14 cellular contexts compared by ENCODE assay signal in genomic region chr2:86675611-86676015, GRCh38. TPM values are rescaled to one million over a fixed set of nuclear protein-coding genes. Genes with fewer than 3 reads are reported as not detected.
DNase-seq lines count a peak whose midpoint lies in the region; TF ChIP-seq lines count a peak whose summit lies in the region.
"Had no signal": no experiment of that assay in that cellular context is flagged by ENCODE, and none has a peak within 500 bp of the region (broad histone marks: within the 10 kb centered on the region; RNA-seq: fewer than 3 reads in every experiment).

No MANE protein-coding gene starts in this region.

- no peaks in the 10 kb centered on the region for H4K20me1 ChIP-seq in OCI-LY1 (ENCODE audit: insufficient read depth, low read length)

- H3K9me2 ChIP-seq in OCI-LY1 (ENCODE audit: low read depth, low read length): no peaks in the 10 kb centered on the region

- no peaks in the 10 kb centered on the region for H3F3A ChIP-seq in OCI-LY1 (ENCODE audit: insufficient read depth, low read length)

- BruUV-seq in MCF 10A (replicated peaks; lab: Mats Ljungman, UMichigan): no TSS peak

- no peaks in the 10 kb centered on the region for H3K36me3 Mint-ChIP-seq in MCF 10A (ENCODE audit: insufficient read depth, unreplicated experiment)
- H3K36me3 Mint-ChIP-seq: brain had no signal

- H3K4me3 ChIP-seq in breast epithelium (no peak overlapping the region), OCI-LY1 (ENCODE audit: low read depth, low read length, poor library complexity, severe bottlenecking) (no peak overlapping the region), epithelial cell of proximal tubule (ENCODE audit: low read depth, low read length) (no peak overlapping the region), stomach (no peak overlapping the region)

- no peak overlapping the region for H3K27ac Mint-ChIP-seq in MCF 10A (ENCODE audit: low read depth, unreplicated experiment)
- H3K27ac Mint-ChIP-seq: activated T-cell treated with anti-CD3 and anti-CD28 coated beads, Interleukin-2, amount 50 U/mL, for 24 hours; brain; stimulated activated naive CD8-positive, alpha-beta T cell treated with anti-CD3 and anti-CD28 coated beads, Interleukin-15, amount 100 ng/mL, for 72 hours had no signal

- WGBS in stomach, 5 donors: 37 to 48% (median 38%) methylated on average over 3 of the region's 3 CpGs

- intact Hi-C loops in MCF 10A (cut with micrococcal nuclease): no loop called here
- intact Hi-C loops in breast epithelium (cut with DNase I; ENCODE audit: low total_unique reads): no loop called here
- intact Hi-C loops in stomach (cut with DNase I; ENCODE audit: low total_unique reads): no loop called here

- peaks cover 13% of the 10 kb centered on the region for H3K4me1 Mint-ChIP-seq in MCF 10A (ENCODE audit: insufficient read depth, unreplicated experiment)
- H3K4me1 Mint-ChIP-seq: stimulated activated naive CD8-positive, alpha-beta T cell treated with anti-CD3 and anti-CD28 coated beads, Interleukin-15, amount 100 ng/mL, for 72 hours had no signal

- no peak for TF ChIP-seq EP300 in stomach (IDR thresholded peaks at IDR 0.05)

- H3K27me3 Mint-ChIP-seq in MCF 10A (ENCODE audit: insufficient read depth, unreplicated experiment): no peaks in the 10 kb centered on the region
- H3K27me3 Mint-ChIP-seq: activated T-cell treated with anti-CD3 and anti-CD28 coated beads, Interleukin-2, amount 50 U/mL, for 24 hours; stimulated activated naive CD8-positive, alpha-beta T cell treated with anti-CD3 and anti-CD28 coated beads, Interleukin-15, amount 100 ng/mL, for 72 hours had no signal

- TF ChIP-seq CTCF in MCF 10A (IDR thresholded peaks at IDR 0.05; ENCODE audit: unreplicated experiment) (no peak), breast epithelium (IDR thresholded peaks at IDR 0.05) (peak in 1 of 3 donors; percentile 25), OCI-LY1 (IDR thresholded peaks at IDR 0.05; ENCODE audit: low read length) (peak; percentile 62), epithelial cell of proximal tubule (conservative IDR thresholded peaks at IDR 0.05; ENCODE audit: low read depth, low read length) (peak; percentile 43), stomach (IDR thresholded peaks at IDR 0.05) (peak in 4 of 7 experiments; percentile 14 to 45 (median 44))

- CTCF ChIA-PET in MCF 10A (lab: Yijun Ruan, JAX): interaction anchor here (0.6 to 1.3 kb wide), 2 partner anchors 11 to 65 kb away, joined by 3 read pairs; no protein-coding TSS in a partner anchor

- no peaks in the 10 kb centered on the region for H3K9me3 Mint-ChIP-seq in MCF 10A (ENCODE audit: unreplicated experiment)
- H3K9me3 Mint-ChIP-seq: activated T-cell treated with anti-CD3 and anti-CD28 coated beads, Interleukin-2, amount 50 U/mL, for 24 hours; brain; stimulated activated naive CD8-positive, alpha-beta T cell treated with anti-CD3 and anti-CD28 coated beads, Interleukin-15, amount 100 ng/mL, for 72 hours had no signal

- no peak overlapping the region for H3K9ac ChIP-seq in OCI-LY1 (ENCODE audit: low read length)

- H3K4me1 ChIP-seq in breast epithelium (no peaks in the 10 kb centered on the region), OCI-LY1 (ENCODE audit: insufficient read depth, low read length, severe bottlenecking) (no peaks in the 10 kb centered on the region), stomach (peaks cover 0 to 12% (median 9%) of the 10 kb centered on the region in 4 donors)

- H3K36me3 ChIP-seq in breast epithelium: no peaks in the 10 kb centered on the region
- no peaks in the 10 kb centered on the region for H3K36me3 ChIP-seq in OCI-LY1 (ENCODE audit: insufficient read depth, low read length)
- H3K36me3 ChIP-seq in stomach: no peaks in the 10 kb centered on the region

- DNase-seq in MCF 10A (ENCODE audit: unreplicated experiment) (peak; percentile 26), breast epithelium (ENCODE audit: low spot score in 2 of 2) (no peak), epithelial cell of proximal tubule (ENCODE audit: low read depth) (no peak), stomach (peak; percentile 31), SHP77 (lab: John Stamatoyannopoulos, UW) (no peak), Ammon's horn (ENCODE audit: low spot score) (no peak)
- DNase-seq in activated effector memory CD4-positive, alpha-beta T cell treated with anti-CD3 and anti-CD28 coated beads, Interleukin-2, amount 50 U/mL, for 16 hours: no peak
- DNase-seq: ACHN; activated T-cell treated with anti-CD3 and anti-CD28 coated beads, Interleukin-2, amount 50 U/mL, for 24 hours; GDM1; stimulated activated CD4-positive, alpha-beta T cell treated with anti-CD3 and anti-CD28 coated beads, Interleukin-1b, Interleukin-23, amount 100 ng/mL, for 48 hours; stimulated activated naive CD8-positive, alpha-beta T cell treated with anti-CD3 and anti-CD28 coated beads, Interleukin-15, amount 100 ng/mL, for 72 hours had no signal

- no peaks in the 10 kb centered on the region for H3K79me2 ChIP-seq in OCI-LY1 (ENCODE audit: insufficient read depth, low read length)

- TF ChIP-seq POLR2A in breast epithelium (IDR thresholded peaks at IDR 0.05) (no peak), stomach (IDR thresholded peaks at IDR 0.05) (no peak)

- no peak overlapping the region for H2AFZ ChIP-seq in OCI-LY1 (ENCODE audit: low read length)

- no peak overlapping the region for H3K27ac ChIP-seq in breast epithelium
- H3K27ac ChIP-seq in OCI-LY1 (ENCODE audit: low read depth, low read length, poor library complexity, severe bottlenecking): no peak overlapping the region
- no peak overlapping the region for H3K27ac ChIP-seq in stomach

- POLR2A ChIA-PET in MCF 10A (lab: Yijun Ruan, JAX): interaction anchor here (1.8 kb wide), 1 partner anchor 28 kb away, joined by 6 read pairs; no protein-coding TSS in a partner anchor

- H3K27me3 ChIP-seq in breast epithelium (no peaks in the 10 kb centered on the region), OCI-LY1 (ENCODE audit: insufficient read depth, low read length) (no peaks in the 10 kb centered on the region), stomach (no peaks in the 10 kb centered on the region)

- no peak overlapping the region for H3K4me2 ChIP-seq in OCI-LY1 (ENCODE audit: low read length)

- H3K4me3 Mint-ChIP-seq in MCF 10A (ENCODE audit: unreplicated experiment): no peak overlapping the region
- H3K4me3 Mint-ChIP-seq: activated T-cell treated with anti-CD3 and anti-CD28 coated beads, Interleukin-2, amount 50 U/mL, for 24 hours; brain; stimulated activated naive CD8-positive, alpha-beta T cell treated with anti-CD3 and anti-CD28 coated beads, Interleukin-15, amount 100 ng/mL, for 72 hours had no signal

- H3K9me3 ChIP-seq in breast epithelium (no peaks in the 10 kb centered on the region), OCI-LY1 (ENCODE audit: low read length) (no peaks in the 10 kb centered on the region), stomach (no peaks in the 10 kb centered on the region)

RNA-seq across cellular contexts. Expression of gene RMND5A, which starts 44.5 kb away (rescaled TPM):
- total RNA-seq in MCF 10A (2022): 41.0 and 46.7 TPM in 2 replicates
- 10 to 100 TPM; 41.6 to 61.6 (median 44.3) TPM for total RNA-seq in breast epithelium
- 19.5 and 20.5 TPM in 2 replicates for total RNA-seq in epithelial cell of proximal tubule
- total RNA-seq in stomach: 100 to 1,000 TPM in 1 of 5 donors, 10 to 100 TPM in 4; 19.8 to 111 (median 46.9) TPM
- 1 to 10 TPM; 7.3 to 9.5 (median 8.9) TPM for polyA plus RNA-seq in stomach

RNA-seq across cellular contexts. Expression of gene RNF103, which starts 51.9 kb away (rescaled TPM):
- total RNA-seq in MCF 10A (2022) (12.4 and 18.4 TPM in 2 replicates), breast epithelium (10 to 100 TPM; 35.4 to 60.3 (median 37.4) TPM), epithelial cell of proximal tubule (10.0 and 11.1 TPM in 2 replicates), stomach (100 to 1,000 TPM in 1 of 5 donors, 10 to 100 TPM in 4; 20.5 to 132 (median 53.8) TPM)
- polyA plus RNA-seq in stomach: 10 to 100 TPM in 1 of 3 donors, 1 to 10 TPM in 2; 7.8 to 14.7 (median 8.5) TPM

Comparison
In these comparisons a context has a peak if more than half of its experiments do, and no peak if none do; other contexts are left out.
1. DNase-seq: peak in MCF 10A (single experiment) and stomach (single experiment); none in breast epithelium (0 of 2), epithelial cell of proximal tubule (single experiment), SHP77 (0 of 2), activated effector memory CD4-positive, alpha-beta T cell treated with anti-CD3 and anti-CD28 coated beads, Interleukin-2, amount 50 U/mL, for 16 hours (single experiment) and Ammon's horn (single experiment).